In the genomic region with DNA sequence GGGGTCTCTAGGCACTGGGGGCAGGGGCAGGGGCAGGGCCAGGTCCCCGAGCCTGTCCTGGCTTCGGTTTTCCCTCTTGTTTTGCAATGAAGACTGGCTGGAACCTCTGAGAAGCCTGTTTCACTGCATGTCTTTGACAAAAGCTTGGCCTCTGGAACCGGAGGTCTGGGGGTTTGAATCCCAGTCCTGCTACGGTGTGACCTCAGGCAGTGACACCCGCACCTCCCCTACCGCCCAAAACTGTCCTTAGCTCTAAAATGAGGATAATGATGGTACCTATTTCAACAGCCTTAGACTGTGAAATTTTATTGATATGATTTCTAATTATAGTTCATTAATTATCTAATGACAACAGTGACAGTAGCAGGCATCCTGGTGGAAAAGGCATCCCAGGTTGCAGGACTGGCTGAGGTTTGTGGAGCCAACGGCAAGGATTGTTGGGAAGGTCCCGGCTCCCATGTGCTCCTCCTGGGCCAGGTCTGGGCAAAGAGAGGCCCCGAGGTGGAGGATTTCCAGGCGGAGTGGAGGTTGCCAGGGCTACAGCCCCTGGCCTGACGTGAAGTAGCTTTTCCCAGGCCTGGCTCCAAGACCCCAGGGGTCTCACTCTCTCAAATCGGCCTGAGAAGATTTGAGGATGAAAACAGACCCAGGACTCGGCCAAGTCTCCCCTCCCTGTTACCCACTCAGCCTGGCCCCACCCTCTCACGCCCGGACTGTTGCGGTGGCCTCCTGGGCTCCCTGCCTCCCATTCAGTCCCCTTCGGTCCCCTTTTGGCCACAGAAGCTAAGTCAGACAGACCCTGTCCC, we compare ENCODE assay signal across 1 cellular context.
TF ChIP-seq lines count a peak whose summit lies in the region.

No MANE protein-coding gene starts in this region.

TF ChIP-seq in HepG2, 621 proteins besides CTCF, POLR2A, EP300 and RAD21 (continued from another document and continues in another):
- TF ChIP-seq, protein P1, sequence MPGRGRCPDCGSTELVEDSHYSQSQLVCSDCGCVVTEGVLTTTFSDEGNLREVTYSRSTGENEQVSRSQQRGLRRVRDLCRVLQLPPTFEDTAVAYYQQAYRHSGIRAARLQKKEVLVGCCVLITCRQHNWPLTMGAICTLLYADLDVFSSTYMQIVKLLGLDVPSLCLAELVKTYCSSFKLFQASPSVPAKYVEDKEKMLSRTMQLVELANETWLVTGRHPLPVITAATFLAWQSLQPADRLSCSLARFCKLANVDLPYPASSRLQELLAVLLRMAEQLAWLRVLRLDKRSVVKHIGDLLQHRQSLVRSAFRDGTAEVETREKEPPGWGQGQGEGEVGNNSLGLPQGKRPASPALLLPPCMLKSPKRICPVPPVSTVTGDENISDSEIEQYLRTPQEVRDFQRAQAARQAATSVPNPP (CRISPR knock-in tag; IDR thresholded peaks at IDR 0.05), result no peak
- TF ChIP-seq ZNF124 (CRISPR knock-in tag; IDR thresholded peaks at IDR 0.05) (no peak), HHEX (CRISPR knock-in tag; IDR thresholded peaks at IDR 0.05) (no peak), TAF15 (IDR thresholded peaks at IDR 0.05; ENCODE audit: low read depth, low read length, poor library complexity, severe bottlenecking) (no peak), SMARCC2 (IDR thresholded peaks at IDR 0.05) (no peak), SAFB2 (CRISPR knock-in tag; IDR thresholded peaks at IDR 0.05; ENCODE audit: borderline replicate concordance, low read depth) (no peak), ATAD3A (CRISPR knock-in tag; IDR thresholded peaks at IDR 0.05) (0 out of 2 replicates have a peak, but pooled peaks have one; percentile 66), ZSCAN9 (CRISPR knock-in tag; IDR thresholded peaks at IDR 0.05; ENCODE audit: borderline replicate concordance) (no peak), FOSL2 (CRISPR knock-in tag; IDR thresholded peaks at IDR 0.05) (no peak), AGO1 (IDR thresholded peaks at IDR 0.05; ENCODE audit: low read depth, low read length, poor library complexity, severe bottlenecking) (peak; percentile 26), ELF3 (CRISPR knock-in tag; IDR thresholded peaks at IDR 0.05) (no peak), ZFYVE20 (CRISPR knock-in tag; IDR thresholded peaks at IDR 0.05; ENCODE audit: borderline replicate concordance, low read depth) (no peak), ZNF775 (CRISPR knock-in tag; IDR thresholded peaks at IDR 0.05; ENCODE audit: borderline replicate concordance) (no peak), ZNF777 (CRISPR knock-in tag; IDR thresholded peaks at IDR 0.05) (no peak), ZNF772 (CRISPR knock-in tag; IDR thresholded peaks at IDR 0.05) (0 out of 2 replicates have a peak, but pooled peaks have one; percentile 26), ZNF75D (CRISPR knock-in tag; IDR thresholded peaks at IDR 0.05; ENCODE audit: borderline replicate concordance) (no peak), ZNF230 (CRISPR knock-in tag; IDR thresholded peaks at IDR 0.05) (no peak), RAD51 (IDR thresholded peaks at IDR 0.05; ENCODE audit: borderline replicate concordance) (no peak), SP5 (CRISPR knock-in tag; IDR thresholded peaks at IDR 0.05; ENCODE audit: borderline replicate concordance, low read depth) (no peak), TCF7 (IDR thresholded peaks at IDR 0.05; ENCODE audit: low read depth) (no peak), TBP (CRISPR knock-in tag; IDR thresholded peaks at IDR 0.05) (no peak), ZNF878 (CRISPR knock-in tag; IDR thresholded peaks at IDR 0.05) (no peak), RFXAP (CRISPR knock-in tag; IDR thresholded peaks at IDR 0.05; ENCODE audit: borderline replicate concordance) (no peak), YEATS2 (CRISPR knock-in tag; IDR thresholded peaks at IDR 0.05; ENCODE audit: borderline replicate concordance) (no peak), GPN1 (CRISPR knock-in tag; IDR thresholded peaks at IDR 0.05; ENCODE audit: borderline replicate concordance) (no peak), IKZF1 (IDR thresholded peaks at IDR 0.05) (no peak)
- TF ChIP-seq, protein P2, sequence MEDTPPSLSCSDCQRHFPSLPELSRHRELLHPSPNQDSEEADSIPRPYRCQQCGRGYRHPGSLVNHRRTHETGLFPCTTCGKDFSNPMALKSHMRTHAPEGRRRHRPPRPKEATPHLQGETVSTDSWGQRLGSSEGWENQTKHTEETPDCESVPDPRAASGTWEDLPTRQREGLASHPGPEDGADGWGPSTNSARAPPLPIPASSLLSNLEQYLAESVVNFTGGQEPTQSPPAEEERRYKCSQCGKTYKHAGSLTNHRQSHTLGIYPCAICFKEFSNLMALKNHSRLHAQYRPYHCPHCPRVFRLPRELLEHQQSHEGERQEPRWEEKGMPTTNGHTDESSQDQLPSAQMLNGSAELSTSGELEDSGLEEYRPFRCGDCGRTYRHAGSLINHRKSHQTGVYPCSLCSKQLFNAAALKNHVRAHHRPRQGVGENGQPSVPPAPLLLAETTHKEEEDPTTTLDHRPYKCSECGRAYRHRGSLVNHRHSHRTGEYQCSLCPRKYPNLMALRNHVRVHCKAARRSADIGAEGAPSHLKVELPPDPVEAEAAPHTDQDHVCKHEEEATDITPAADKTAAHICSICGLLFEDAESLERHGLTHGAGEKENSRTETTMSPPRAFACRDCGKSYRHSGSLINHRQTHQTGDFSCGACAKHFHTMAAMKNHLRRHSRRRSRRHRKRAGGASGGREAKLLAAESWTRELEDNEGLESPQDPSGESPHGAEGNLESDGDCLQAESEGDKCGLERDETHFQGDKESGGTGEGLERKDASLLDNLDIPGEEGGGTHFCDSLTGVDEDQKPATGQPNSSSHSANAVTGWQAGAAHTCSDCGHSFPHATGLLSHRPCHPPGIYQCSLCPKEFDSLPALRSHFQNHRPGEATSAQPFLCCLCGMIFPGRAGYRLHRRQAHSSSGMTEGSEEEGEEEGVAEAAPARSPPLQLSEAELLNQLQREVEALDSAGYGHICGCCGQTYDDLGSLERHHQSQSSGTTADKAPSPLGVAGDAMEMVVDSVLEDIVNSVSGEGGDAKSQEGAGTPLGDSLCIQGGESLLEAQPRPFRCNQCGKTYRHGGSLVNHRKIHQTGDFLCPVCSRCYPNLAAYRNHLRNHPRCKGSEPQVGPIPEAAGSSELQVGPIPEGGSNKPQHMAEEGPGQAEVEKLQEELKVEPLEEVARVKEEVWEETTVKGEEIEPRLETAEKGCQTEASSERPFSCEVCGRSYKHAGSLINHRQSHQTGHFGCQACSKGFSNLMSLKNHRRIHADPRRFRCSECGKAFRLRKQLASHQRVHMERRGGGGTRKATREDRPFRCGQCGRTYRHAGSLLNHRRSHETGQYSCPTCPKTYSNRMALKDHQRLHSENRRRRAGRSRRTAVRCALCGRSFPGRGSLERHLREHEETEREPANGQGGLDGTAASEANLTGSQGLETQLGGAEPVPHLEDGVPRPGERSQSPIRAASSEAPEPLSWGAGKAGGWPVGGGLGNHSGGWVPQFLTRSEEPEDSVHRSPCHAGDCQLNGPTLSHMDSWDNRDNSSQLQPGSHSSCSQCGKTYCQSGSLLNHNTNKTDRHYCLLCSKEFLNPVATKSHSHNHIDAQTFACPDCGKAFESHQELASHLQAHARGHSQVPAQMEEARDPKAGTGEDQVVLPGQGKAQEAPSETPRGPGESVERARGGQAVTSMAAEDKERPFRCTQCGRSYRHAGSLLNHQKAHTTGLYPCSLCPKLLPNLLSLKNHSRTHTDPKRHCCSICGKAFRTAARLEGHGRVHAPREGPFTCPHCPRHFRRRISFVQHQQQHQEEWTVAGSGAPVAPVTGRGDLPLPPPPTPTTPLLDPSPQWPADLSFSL (CRISPR knock-in tag; IDR thresholded peaks at IDR 0.05), result no peak
- TF ChIP-seq, protein P3, sequence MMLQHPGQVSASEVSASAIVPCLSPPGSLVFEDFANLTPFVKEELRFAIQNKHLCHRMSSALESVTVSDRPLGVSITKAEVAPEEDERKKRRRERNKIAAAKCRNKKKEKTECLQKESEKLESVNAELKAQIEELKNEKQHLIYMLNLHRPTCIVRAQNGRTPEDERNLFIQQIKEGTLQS (CRISPR knock-in tag; IDR thresholded peaks at IDR 0.05), result no peak
- TF ChIP-seq, protein P4, sequence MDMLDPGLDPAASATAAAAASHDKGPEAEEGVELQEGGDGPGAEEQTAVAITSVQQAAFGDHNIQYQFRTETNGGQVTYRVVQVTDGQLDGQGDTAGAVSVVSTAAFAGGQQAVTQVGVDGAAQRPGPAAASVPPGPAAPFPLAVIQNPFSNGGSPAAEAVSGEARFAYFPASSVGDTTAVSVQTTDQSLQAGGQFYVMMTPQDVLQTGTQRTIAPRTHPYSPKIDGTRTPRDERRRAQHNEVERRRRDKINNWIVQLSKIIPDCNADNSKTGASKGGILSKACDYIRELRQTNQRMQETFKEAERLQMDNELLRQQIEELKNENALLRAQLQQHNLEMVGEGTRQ (IDR thresholded peaks at IDR 0.05; ENCODE audit: low read depth, low read length), result no peak
- TF ChIP-seq, protein P4 (CRISPR knock-in tag; IDR thresholded peaks at IDR 0.05; ENCODE audit: borderline replicate concordance), result no peak
- TF ChIP-seq, protein P5, sequence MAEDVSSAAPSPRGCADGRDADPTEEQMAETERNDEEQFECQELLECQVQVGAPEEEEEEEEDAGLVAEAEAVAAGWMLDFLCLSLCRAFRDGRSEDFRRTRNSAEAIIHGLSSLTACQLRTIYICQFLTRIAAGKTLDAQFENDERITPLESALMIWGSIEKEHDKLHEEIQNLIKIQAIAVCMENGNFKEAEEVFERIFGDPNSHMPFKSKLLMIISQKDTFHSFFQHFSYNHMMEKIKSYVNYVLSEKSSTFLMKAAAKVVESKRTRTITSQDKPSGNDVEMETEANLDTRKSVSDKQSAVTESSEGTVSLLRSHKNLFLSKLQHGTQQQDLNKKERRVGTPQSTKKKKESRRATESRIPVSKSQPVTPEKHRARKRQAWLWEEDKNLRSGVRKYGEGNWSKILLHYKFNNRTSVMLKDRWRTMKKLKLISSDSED (CRISPR knock-in tag; IDR thresholded peaks at IDR 0.05), result no peak
- TF ChIP-seq, protein P6, sequence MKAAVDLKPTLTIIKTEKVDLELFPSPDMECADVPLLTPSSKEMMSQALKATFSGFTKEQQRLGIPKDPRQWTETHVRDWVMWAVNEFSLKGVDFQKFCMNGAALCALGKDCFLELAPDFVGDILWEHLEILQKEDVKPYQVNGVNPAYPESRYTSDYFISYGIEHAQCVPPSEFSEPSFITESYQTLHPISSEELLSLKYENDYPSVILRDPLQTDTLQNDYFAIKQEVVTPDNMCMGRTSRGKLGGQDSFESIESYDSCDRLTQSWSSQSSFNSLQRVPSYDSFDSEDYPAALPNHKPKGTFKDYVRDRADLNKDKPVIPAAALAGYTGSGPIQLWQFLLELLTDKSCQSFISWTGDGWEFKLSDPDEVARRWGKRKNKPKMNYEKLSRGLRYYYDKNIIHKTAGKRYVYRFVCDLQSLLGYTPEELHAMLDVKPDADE (CRISPR knock-in tag; IDR thresholded peaks at IDR 0.05), result no peak
- TF ChIP-seq, protein P7, sequence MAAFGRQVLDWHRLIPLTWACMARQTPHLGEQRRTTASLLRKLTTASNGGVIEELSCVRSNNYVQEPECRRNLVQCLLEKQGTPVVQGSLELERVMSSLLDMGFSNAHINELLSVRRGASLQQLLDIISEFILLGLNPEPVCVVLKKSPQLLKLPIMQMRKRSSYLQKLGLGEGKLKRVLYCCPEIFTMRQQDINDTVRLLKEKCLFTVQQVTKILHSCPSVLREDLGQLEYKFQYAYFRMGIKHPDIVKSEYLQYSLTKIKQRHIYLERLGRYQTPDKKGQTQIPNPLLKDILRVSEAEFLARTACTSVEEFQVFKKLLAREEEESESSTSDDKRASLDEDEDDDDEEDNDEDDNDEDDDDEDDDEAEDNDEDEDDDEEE (CRISPR knock-in tag; IDR thresholded peaks at IDR 0.05), result no peak
- TF ChIP-seq, protein P8, sequence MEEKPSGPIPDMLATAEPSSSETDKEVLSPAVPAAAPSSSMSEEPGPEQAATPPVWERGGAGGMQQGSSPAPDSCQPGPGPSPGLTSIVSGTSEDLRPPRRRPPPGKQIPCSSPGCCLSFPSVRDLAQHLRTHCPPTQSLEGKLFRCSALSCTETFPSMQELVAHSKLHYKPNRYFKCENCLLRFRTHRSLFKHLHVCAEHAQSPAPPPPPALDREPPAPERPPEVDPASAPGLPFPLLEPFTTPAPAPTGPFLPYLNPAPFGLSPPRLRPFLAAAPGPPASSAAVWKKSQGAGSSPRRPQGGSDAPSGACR (CRISPR knock-in tag; IDR thresholded peaks at IDR 0.05), result no peak
- TF ChIP-seq, protein P9, sequence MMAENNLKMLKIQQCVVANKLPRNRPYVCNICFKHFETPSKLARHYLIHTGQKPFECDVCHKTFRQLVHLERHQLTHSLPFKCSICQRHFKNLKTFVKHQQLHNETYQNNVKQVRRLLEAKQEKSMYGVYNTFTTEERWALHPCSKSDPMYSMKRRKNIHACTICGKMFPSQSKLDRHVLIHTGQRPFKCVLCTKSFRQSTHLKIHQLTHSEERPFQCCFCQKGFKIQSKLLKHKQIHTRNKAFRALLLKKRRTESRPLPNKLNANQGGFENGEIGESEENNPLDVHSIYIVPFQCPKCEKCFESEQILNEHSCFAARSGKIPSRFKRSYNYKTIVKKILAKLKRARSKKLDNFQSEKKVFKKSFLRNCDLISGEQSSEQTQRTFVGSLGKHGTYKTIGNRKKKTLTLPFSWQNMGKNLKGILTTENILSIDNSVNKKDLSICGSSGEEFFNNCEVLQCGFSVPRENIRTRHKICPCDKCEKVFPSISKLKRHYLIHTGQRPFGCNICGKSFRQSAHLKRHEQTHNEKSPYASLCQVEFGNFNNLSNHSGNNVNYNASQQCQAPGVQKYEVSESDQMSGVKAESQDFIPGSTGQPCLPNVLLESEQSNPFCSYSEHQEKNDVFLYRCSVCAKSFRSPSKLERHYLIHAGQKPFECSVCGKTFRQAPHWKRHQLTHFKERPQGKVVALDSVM (CRISPR knock-in tag; IDR thresholded peaks at IDR 0.05), result peak; percentile 87
